1 cellular context compared by ENCODE assay signal in the genomic region with DNA sequence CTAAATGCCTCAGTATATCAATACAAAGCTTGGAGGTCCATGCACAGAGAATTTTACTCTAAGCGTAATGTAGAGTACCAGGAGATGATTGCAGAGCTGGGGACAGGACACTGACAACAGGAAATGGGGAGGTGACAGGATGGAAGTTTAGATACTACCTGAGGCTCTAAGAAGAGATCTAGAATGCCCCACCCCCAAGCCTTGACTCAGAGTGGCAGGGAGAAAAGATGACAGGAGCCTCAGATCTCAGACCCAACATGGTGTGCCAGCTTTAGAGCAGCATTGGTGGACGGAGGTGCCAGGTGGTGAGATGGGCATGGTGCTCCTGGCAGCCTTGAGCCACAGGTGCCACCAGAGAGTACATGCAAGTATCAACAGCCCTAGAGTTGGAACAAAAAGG.
TF ChIP-seq lines count a peak whose summit lies in the region.

No MANE protein-coding gene starts in this region.

TF ChIP-seq in H1, 55 proteins besides CTCF, POLR2A, EP300 and RAD21:
- TF ChIP-seq CEBPB (IDR thresholded peaks at IDR 0.05; ENCODE audit: low read depth, low read length) (no peak), SUZ12 (IDR thresholded peaks at IDR 0.05; ENCODE audit: low read length) (no peak), SIN3A (conservative IDR thresholded peaks at IDR 0.05 in 1 of 2, IDR thresholded peaks at IDR 0.05 in 1 of 2; ENCODE audit: low read depth in 1 of 2, low read length in 2 of 2) (no peak), MAFK (IDR thresholded peaks at IDR 0.05; ENCODE audit: low read depth, low read length) (no peak), KDM1A (IDR thresholded peaks at IDR 0.05; ENCODE audit: borderline replicate concordance, low read length) (no peak), ATF3 (IDR thresholded peaks at IDR 0.05; ENCODE audit: insufficient read depth, low read depth, low read length) (no peak), POU5F1 (IDR thresholded peaks at IDR 0.05; ENCODE audit: low read depth, low read length) (no peak), NANOG (IDR thresholded peaks at IDR 0.05; ENCODE audit: insufficient read depth, low read depth, low read length, poor library complexity, severe bottlenecking) (no peak)
TF ChIP-seq in H1: peak in this region for 0.
